31 cellular contexts compared by ENCODE assay signal in genomic region chr18:7815797-7816196, GRCh38.
"Had no signal": no experiment of that assay in that cellular context is flagged by ENCODE, and none has a peak within 500 bp of the region (broad histone marks: within the 10 kb centered on the region; RNA-seq: fewer than 3 reads in every experiment).

No MANE protein-coding gene starts in this region.

- H3K27ac Mint-ChIP-seq: activated CD8-positive, alpha-beta T cell treated with anti-CD3 and anti-CD28 coated beads, Interleukin-2, amount 10 ng/mL, durations not matched to agents 7 days and 5 days; activated naive CD4-positive, alpha-beta T cell treated with anti-CD3 and anti-CD28 coated beads for 36 hours; activated naive CD4-positive, alpha-beta T cell treated with anti-CD3 and anti-CD28 coated beads, Interleukin-2, amount 50 U/mL, for 72 hours; activated T-cell treated with anti-CD3 and anti-CD28 coated beads, Interleukin-2, amount 50 U/mL, for 24 hours; activated T-helper 2 cell treated with anti-CD3 and anti-CD28 coated beads, Interferon-gamma antibody, Interleukin-2, Interleukin-4, amounts not matched to agents 10 μg/mL and 5 μg/mL and 100 μg/mL, durations not matched to agents 14 hours and 24 hours and 36 hours; brain had no signal

- ATAC-seq: activated CD8-positive, alpha-beta T cell treated with anti-CD3 and anti-CD28 coated beads, Interleukin-2, amount 10 ng/mL, durations not matched to agents 7 days and 5 days; activated naive CD4-positive, alpha-beta T cell treated with anti-CD3 and anti-CD28 coated beads, Interleukin-2, amount 50 U/mL, for 72 hours; K562; PC-3 had no signal

- H3K4me1 ChIP-seq: Peyer's patch had no signal

- H3K4me3 ChIP-seq: adrenal gland, K562, Peyer's patch had no signal

- H3K4me3 Mint-ChIP-seq: activated CD8-positive, alpha-beta T cell treated with anti-CD3 and anti-CD28 coated beads, Interleukin-2, amount 10 ng/mL, durations not matched to agents 7 days and 5 days; activated naive CD4-positive, alpha-beta T cell treated with anti-CD3 and anti-CD28 coated beads for 36 hours; activated T-cell treated with anti-CD3 and anti-CD28 coated beads, Interleukin-2, amount 50 U/mL, for 24 hours; brain had no signal

- DNase-seq: activated CD4-positive, alpha-beta T cell treated with anti-CD3 and anti-CD28 coated beads for 1 hour; activated CD4-positive, alpha-beta T cell treated with anti-CD3 and anti-CD28 coated beads for 48 hours; activated CD4-positive, alpha-beta T cell treated with anti-CD3 and anti-CD28 coated beads, Interleukin-2, amount 50 U/mL, for 4 hours; activated CD4-positive, CD25-positive, alpha-beta regulatory T cell; activated CD8-positive, alpha-beta T cell treated with anti-CD3 and anti-CD28 coated beads, Interleukin-2, amount 10 ng/mL, durations not matched to agents 7 days and 5 days; activated gamma-delta T cell; activated naive CD4-positive, alpha-beta T cell treated with anti-CD3 and anti-CD28 coated beads for 36 hours; activated T-cell treated with anti-CD3 and anti-CD28 coated beads, Interleukin-2, amount 50 U/mL, for 24 hours; adrenal gland; central memory CD4-positive, alpha-beta T cell; IMR-90; NCI-H1105; NCI-H1436; NCI-H1694; NCI-H1930; NCI-H2081 treated with DMSO at 0.1 percent for 48 hours; NCI-H226; NCI-H524 treated with DMSO at 0.1 percent for 48 hours; NK-92 treated with Interleukin-12 subunit alpha and Interleukin-12 subunit beta, amount 100 ng/mL, for 24 hours; PC-3; Peyer's patch; RPMI8226; SW 1271; T-helper 1 cell; T-helper 2 cell; T1000; WERI-Rb-1 had no signal

- H3K27ac ChIP-seq: adrenal gland, Peyer's patch, WERI-Rb-1 had no signal

- H3K27me3 Mint-ChIP-seq: activated T-cell treated with anti-CD3 and anti-CD28 coated beads, Interleukin-2, amount 50 U/mL, for 24 hours; brain had no signal

- H3K27me3 ChIP-seq: adrenal gland, Peyer's patch had no signal

- H3K36me3 ChIP-seq: adrenal gland, Peyer's patch, WERI-Rb-1 had no signal
